In the genomic region with DNA sequence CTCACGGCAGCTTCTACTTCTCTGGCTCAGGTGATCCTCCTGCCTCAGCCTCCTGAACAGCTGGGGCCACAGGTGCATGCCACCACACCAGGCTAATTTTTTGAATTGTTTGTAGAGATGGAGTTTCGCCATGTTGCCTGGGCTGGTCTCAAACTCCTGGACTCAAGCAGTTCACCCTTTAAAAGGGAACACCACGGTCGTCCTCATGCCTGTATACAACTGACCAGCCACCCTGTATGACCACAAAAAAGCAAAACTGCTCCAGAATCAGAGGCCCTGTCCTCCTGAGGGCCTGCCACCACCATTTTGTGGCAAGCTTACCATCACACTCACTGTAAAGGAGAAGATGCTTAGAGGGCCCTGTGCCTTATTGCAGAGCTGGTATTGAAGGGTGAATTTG, we compare ENCODE assay signal across 19 cellular contexts. TPM values are rescaled to one million over a fixed set of nuclear protein-coding genes. Genes with fewer than 3 reads are reported as not detected.
DNase-seq lines count a peak whose midpoint lies in the region; ATAC-seq lines count a peak whose summit lies in the region.
"Had no signal": no experiment of that assay in that cellular context is flagged by ENCODE, and none has a peak within 500 bp of the region (broad histone marks: within the 10 kb centered on the region; RNA-seq: fewer than 3 reads in every experiment).

No MANE protein-coding gene starts in this region.

- H3K27me3 Mint-ChIP-seq in activated naive CD8-positive, alpha-beta T cell = peaks cover 2% of the 10 kb centered on the region
- peaks cover 9% of the 10 kb centered on the region for H3K27me3 Mint-ChIP-seq in activated naive CD8-positive, alpha-beta T cell treated with anti-CD3 and anti-CD28 coated beads for 36 hours

- H3K4me3 Mint-ChIP-seq in activated naive CD8-positive, alpha-beta T cell = peak overlapping the region; percentile 23
- no peak overlapping the region for H3K4me3 Mint-ChIP-seq in activated naive CD8-positive, alpha-beta T cell treated with anti-CD3 and anti-CD28 coated beads for 36 hours

- ATAC-seq in left lobe of liver (no peak), GM21825 (IDR thresholded peaks at IDR 0.05; ENCODE audit: unreplicated experiment) (no peak), HG03460 (IDR thresholded peaks at IDR 0.05; ENCODE audit: unreplicated experiment) (no peak)
- ATAC-seq: A549, HCT116 had no signal

- peaks cover 2% of the 10 kb centered on the region for H3K36me3 Mint-ChIP-seq in activated naive CD8-positive, alpha-beta T cell
- H3K36me3 Mint-ChIP-seq in activated naive CD8-positive, alpha-beta T cell treated with anti-CD3 and anti-CD28 coated beads for 36 hours = peaks cover 21% of the 10 kb centered on the region

- no peak for DNase-seq in activated naive CD8-positive, alpha-beta T cell treated with anti-CD3 and anti-CD28 coated beads for 36 hours
- DNase-seq in activated CD8-positive, alpha-beta memory T cell treated with anti-CD3 and anti-CD28 coated beads, Interleukin-2, amount 50 U/mL, for 48 hours = peak; percentile 23
- DNase-seq in left lobe of liver (ENCODE audit: low spot score) (peak; percentile 8), DMS53 (lab: John Stamatoyannopoulos, UW) (no peak)
- DNase-seq: CD8-positive, alpha-beta memory T cell; DMS79 treated with DMSO at 0.1 percent for 48 hours; KBM-7; NCI-H1694 treated with DMSO at 0.1 percent for 48 hours; NCI-H2107; NCI-H510A; NCI-H748 treated with DMSO at 0.1 percent for 48 hours; Right ventricle myocardium superior had no signal

- H3K4me1 Mint-ChIP-seq in activated naive CD8-positive, alpha-beta T cell (ENCODE audit: low read depth) = peaks cover 27% of the 10 kb centered on the region
- peaks cover 25% of the 10 kb centered on the region for H3K4me1 Mint-ChIP-seq in activated naive CD8-positive, alpha-beta T cell treated with anti-CD3 and anti-CD28 coated beads for 36 hours

- no peak overlapping the region for H3K27ac Mint-ChIP-seq in activated naive CD8-positive, alpha-beta T cell
- H3K27ac Mint-ChIP-seq in activated naive CD8-positive, alpha-beta T cell treated with anti-CD3 and anti-CD28 coated beads for 36 hours = no peak overlapping the region
- H3K27ac Mint-ChIP-seq: CD8-positive, alpha-beta memory T cell had no signal

- no peaks in the 10 kb centered on the region for H3K9me3 Mint-ChIP-seq in activated naive CD8-positive, alpha-beta T cell (ENCODE audit: low read depth)
- H3K9me3 Mint-ChIP-seq in activated naive CD8-positive, alpha-beta T cell treated with anti-CD3 and anti-CD28 coated beads for 36 hours = no peaks in the 10 kb centered on the region

RNA-seq across cellular contexts. Expression of a gene that starts 2.2 kb away (rescaled TPM):
- 10 to 100 TPM in 1 of 2 experiments, 1 to 10 TPM in 1; 9.8 to 10.9 TPM for total RNA-seq in activated naive CD8-positive, alpha-beta T cell treated with anti-CD3 and anti-CD28 coated beads for 36 hours
- total RNA-seq in left lobe of liver = 0.10 TPM
- total RNA-seq: G401, OCI-LY7, Right ventricle myocardium superior had no signal

RNA-seq across cellular contexts. Expression of a gene that starts 25.0 kb away (rescaled TPM):
- 10 to 100 TPM; 20.9 to 21.1 TPM for total RNA-seq in activated naive CD8-positive, alpha-beta T cell treated with anti-CD3 and anti-CD28 coated beads for 36 hours
- total RNA-seq in left lobe of liver = 25.7 TPM

RNA-seq across cellular contexts. Expression of a gene that starts 25.2 kb away (rescaled TPM):
- 10 to 100 TPM; 79.5 to 79.8 TPM for total RNA-seq in activated naive CD8-positive, alpha-beta T cell treated with anti-CD3 and anti-CD28 coated beads for 36 hours
- total RNA-seq in left lobe of liver = 21.1 TPM

RNA-seq across cellular contexts. Expression of a gene that starts 53.4 kb away (rescaled TPM):
- total RNA-seq in activated naive CD8-positive, alpha-beta T cell treated with anti-CD3 and anti-CD28 coated beads for 36 hours = 1 to 10 TPM; 9.1 to 9.3 TPM
- 0.48 TPM for total RNA-seq in left lobe of liver
- total RNA-seq: OCI-LY7 had no signal

RNA-seq across cellular contexts. Expression of a gene that starts 53.9 kb away (rescaled TPM):
- 10 to 100 TPM; 28.8 to 30.3 TPM for total RNA-seq in activated naive CD8-positive, alpha-beta T cell treated with anti-CD3 and anti-CD28 coated beads for 36 hours
- total RNA-seq in left lobe of liver = 36.4 TPM

Comparison
In these comparisons a context has a peak if more than half of its experiments do, and no peak if none do; other contexts are left out.
1. DNase-seq: peak in activated CD8-positive, alpha-beta memory T cell treated with anti-CD3 and anti-CD28 coated beads, Interleukin-2, amount 50 U/mL, for 48 hours (single experiment) and left lobe of liver (single experiment); none in activated naive CD8-positive, alpha-beta T cell treated with anti-CD3 and anti-CD28 coated beads for 36 hours (single experiment) and DMS53 (single experiment).